ENCODE assay signal across 11 cellular contexts in the genomic region with DNA sequence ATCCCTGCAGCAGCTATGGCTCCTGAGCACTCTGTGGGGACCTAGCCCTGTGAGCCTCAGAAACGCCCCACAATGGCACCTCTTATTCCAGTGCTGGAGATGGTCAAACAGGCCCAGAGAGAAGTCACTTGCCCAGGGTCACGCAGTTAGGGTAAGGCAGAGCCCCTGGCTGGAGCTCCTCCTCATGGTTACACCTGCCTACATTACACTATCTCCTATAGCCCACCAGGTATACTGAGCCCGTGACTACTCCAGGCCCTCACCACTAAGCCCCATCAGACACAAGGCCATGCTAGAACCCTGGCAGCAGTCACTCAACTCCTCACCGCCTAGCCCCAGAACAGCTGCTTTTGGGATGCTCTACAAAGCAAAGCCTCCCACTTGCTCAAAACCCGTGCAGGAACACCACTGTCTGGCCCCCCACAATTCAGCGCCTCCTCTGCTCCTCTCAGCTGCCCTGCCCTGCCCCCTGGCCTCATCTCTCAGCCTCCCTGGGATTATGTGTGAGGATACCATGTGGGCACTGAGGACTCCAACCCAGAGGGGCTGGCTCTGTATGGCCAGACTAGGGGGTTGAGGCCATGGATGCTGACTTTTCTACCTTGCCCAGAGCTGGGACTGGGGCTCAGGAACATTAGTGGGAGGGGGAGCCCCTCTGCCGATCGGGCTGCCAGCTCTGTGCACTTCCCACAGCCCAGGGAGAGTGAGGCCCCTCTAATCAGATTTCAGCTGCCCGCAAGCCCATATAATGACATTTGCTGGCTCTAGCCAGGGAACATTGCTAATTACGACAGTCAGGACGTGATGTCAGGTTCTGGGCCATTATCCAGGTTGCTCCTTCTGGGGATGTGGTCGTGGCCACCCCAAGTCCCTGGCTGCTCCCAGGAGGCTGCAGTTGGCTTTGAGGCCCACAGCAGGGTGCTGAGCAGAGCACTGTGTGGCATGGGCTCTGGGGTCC. TPM values are rescaled to one million over a fixed set of nuclear protein-coding genes. Genes with fewer than 3 reads are reported as not detected.
A peak's percentile ranks its signal among the peaks of the same experiment; 100 is the strongest.
DNase-seq lines count a peak whose midpoint lies in the region; ATAC-seq and TF ChIP-seq lines count a peak whose summit lies in the region.
"Had no signal": no experiment of that assay in that cellular context is flagged by ENCODE, and none has a peak within 500 bp of the region (broad histone marks: within the 10 kb centered on the region; RNA-seq: fewer than 3 reads in every experiment).

No MANE protein-coding gene starts in this region.

- DNase-seq in AG10803 (ENCODE audit: low read depth), result peak; percentile 47
- DNase-seq in RWPE1 (ENCODE audit: low spot score), result no peak
- no peak for DNase-seq in esophagus muscularis mucosa (ENCODE audit: extremely low spot score)
- DNase-seq in mesenteric fat pad (ENCODE audit: low spot score), result peak; percentile 86
- DNase-seq in DMS153 (lab: John Stamatoyannopoulos, UW), result no peak
- no peak for DNase-seq in NCI-H524 (lab: John Stamatoyannopoulos, UW)
- DNase-seq: effector memory CD8-positive, alpha-beta T cell; NCI-H526 treated with DMSO at 0.1 percent for 48 hours had no signal

- ATAC-seq in HG02798 (IDR thresholded peaks at IDR 0.05; ENCODE audit: poor library complexity, unreplicated experiment), result no peak
- no peak for ATAC-seq in HG03097 (IDR thresholded peaks at IDR 0.05; ENCODE audit: low FRiP score, unreplicated experiment)
- ATAC-seq: effector memory CD8-positive, alpha-beta T cell; left lobe of liver had no signal

- no peaks in the 10 kb centered on the region for H3K9me3 ChIP-seq in esophagus muscularis mucosa

- CTCF ChIA-PET in RWPE1 (lab: Yijun Ruan, JAX), result no interaction called here

- no peak for TF ChIP-seq CTCF in AG10803 (conservative IDR thresholded peaks at IDR 0.05; ENCODE audit: low read length)
- TF ChIP-seq CTCF in RWPE1 (conservative IDR thresholded peaks at IDR 0.05; ENCODE audit: low read depth), result no peak
- TF ChIP-seq CTCF in esophagus muscularis mucosa (IDR thresholded peaks at IDR 0.05), result no peak

- H3K4me3 ChIP-seq in AG10803 (ENCODE audit: low read length) (no peak overlapping the region), esophagus muscularis mucosa (no peak overlapping the region)

- H3K36me3 ChIP-seq in esophagus muscularis mucosa, result peaks cover 15 to 33% (median 32%) of the 10 kb centered on the region in 4 donors

- TF ChIP-seq POLR2A in esophagus muscularis mucosa (IDR thresholded peaks at IDR 0.05; ENCODE audit: low read depth), result no peak

- H3K27ac ChIP-seq in RWPE1 (peak overlapping the region; percentile 90), esophagus muscularis mucosa (replicated peaks in 1 of 4) (peak overlapping the region; percentile 66 to 80 (median 75))

- peaks cover 72 to 91% (median 81%) of the 10 kb centered on the region in 4 donors for H3K4me1 ChIP-seq in esophagus muscularis mucosa

- no peak for TF ChIP-seq EP300 in esophagus muscularis mucosa (IDR thresholded peaks at IDR 0.05)

- H3K27me3 ChIP-seq in esophagus muscularis mucosa, result no peaks in the 10 kb centered on the region

- WGBS in esophagus muscularis mucosa, result 81% methylated on average over 7 of the region's 12 CpGs

- intact Hi-C loops in esophagus muscularis mucosa (cut with DNase I), result loop anchor here (5.0 kb wide), 2 partner anchors 42 to 57 kb away; no protein-coding TSS in a partner anchor

- POLR2A ChIA-PET in RWPE1 (lab: Yijun Ruan, JAX; ENCODE audit: low non-redundant PET), result no interaction called here

RNA-seq across cellular contexts. Expression of a gene that starts 4.0 kb away (rescaled TPM):
- total RNA-seq in esophagus muscularis mucosa (10 to 100 TPM; 58.0 to 87.4 (median 72.9) TPM), mesenteric fat pad (38.5 TPM)

RNA-seq across cellular contexts. Expression of a gene that starts 6.8 kb away (rescaled TPM):
- total RNA-seq in esophagus muscularis mucosa (10 to 100 TPM in 1 of 4 donors, 1 to 10 TPM in 3; 1.3 to 60.6 (median 7.0) TPM), mesenteric fat pad (23.2 TPM)

RNA-seq across cellular contexts. Expression of a gene that starts 34.5 kb away (rescaled TPM):
- total RNA-seq in esophagus muscularis mucosa, result 100 to 1,000 TPM; 101 to 127 (median 118) TPM
- total RNA-seq in mesenteric fat pad, result 557 TPM

Comparison
In these comparisons a context has a peak if more than half of its experiments do, and no peak if none do; other contexts are left out.
1. DNase-seq: peak in AG10803 (single experiment) and mesenteric fat pad (single experiment); none in RWPE1 (single experiment), esophagus muscularis mucosa (single experiment), DMS153 (single experiment) and NCI-H524 (0 of 2).